In genomic region chr11:67582026-67582425, GRCh38 we compare ENCODE assay signal across 1 cellular context.
TF ChIP-seq lines count a peak whose summit lies in the region.

No MANE protein-coding gene starts in this region.

TF ChIP-seq in GM23338, 12 proteins besides CTCF, POLR2A, EP300 and RAD21 (continued from another document):
- TF ChIP-seq REST (IDR thresholded peaks at IDR 0.05; ENCODE audit: unreplicated experiment) (no peak), STAT1 (IDR thresholded peaks at IDR 0.05; ENCODE audit: unreplicated experiment) (no peak), EZH2phosphoT487 (IDR thresholded peaks at IDR 0.05; ENCODE audit: unreplicated experiment) (no peak), ZNF331 (CRISPR knock-in tag; IDR thresholded peaks at IDR 0.05; ENCODE audit: low read depth) (no peak), ETS1 (IDR thresholded peaks at IDR 0.05) (no peak), NANOG (IDR thresholded peaks at IDR 0.05; ENCODE audit: borderline replicate concordance) (no peak), CREB1 (CRISPR knock-in tag; IDR thresholded peaks at IDR 0.05; ENCODE audit: low read depth) (no peak), JUNB (IDR thresholded peaks at IDR 0.05; ENCODE audit: unreplicated experiment) (no peak), EZH2 (IDR thresholded peaks at IDR 0.05; ENCODE audit: low read depth, unreplicated experiment) (no peak), ZNF462 (CRISPR knock-in tag; IDR thresholded peaks at IDR 0.05) (no peak), ZNF114 (CRISPR knock-in tag; IDR thresholded peaks at IDR 0.05) (no peak)
